In the genomic region with DNA sequence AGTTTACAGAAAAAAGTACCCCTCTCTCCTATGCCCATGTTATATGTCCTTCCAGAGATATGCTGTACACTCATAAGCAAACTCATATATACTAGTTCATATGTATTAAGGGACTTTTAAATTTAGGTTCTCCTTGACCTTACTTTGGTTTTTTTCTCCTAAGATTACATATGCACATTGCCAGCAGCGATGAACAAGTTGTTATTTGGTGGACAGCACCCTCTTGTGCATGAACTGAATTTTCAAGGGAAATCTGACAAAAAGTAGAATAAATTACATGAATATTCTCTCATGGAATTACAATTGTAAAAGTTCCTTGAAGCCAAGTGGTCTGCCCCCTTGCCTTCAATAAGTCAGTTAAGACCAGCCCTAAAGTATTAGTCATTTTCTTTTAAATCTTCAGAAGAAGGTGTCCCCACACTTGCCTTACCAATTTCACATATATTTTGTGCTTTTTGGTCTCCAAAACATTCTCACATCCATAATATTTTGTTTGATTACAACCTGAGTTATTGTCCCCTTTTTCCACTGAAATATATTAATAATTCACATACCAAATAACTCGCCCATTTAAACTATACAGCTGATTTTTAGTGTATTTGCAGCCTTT, we compare ENCODE assay signal across 8 cellular contexts. TPM values are rescaled to one million over a fixed set of nuclear protein-coding genes. Genes with fewer than 3 reads are reported as not detected.
DNase-seq lines count a peak whose midpoint lies in the region; ATAC-seq and TF ChIP-seq lines count a peak whose summit lies in the region.

No MANE protein-coding gene starts in this region.

- H3K9me2 ChIP-seq in GM23338 (ENCODE audit: insufficient read depth): no peaks in the 10 kb centered on the region

- H2AFZ ChIP-seq in GM23338: no peak overlapping the region

- no peak overlapping the region for H3K27ac ChIP-seq in GM23338 (ENCODE audit: low read depth)
- H3K27ac ChIP-seq in transverse colon: no peak overlapping the region

- TF ChIP-seq POLR2A in transverse colon (IDR thresholded peaks at IDR 0.05): no peak

- H3K4me3 Mint-ChIP-seq in GM23338: no peak overlapping the region

- H4K20me1 ChIP-seq in GM23338 (replicated peaks; ENCODE audit: insufficient read depth): no peaks in the 10 kb centered on the region

- H3K36me3 ChIP-seq in GM23338 (ENCODE audit: insufficient read depth) (no peaks in the 10 kb centered on the region), transverse colon (no peaks in the 10 kb centered on the region)

- no peaks in the 10 kb centered on the region for H3K36me3 Mint-ChIP-seq in GM23338 (ENCODE audit: low read depth)

- H3K9me3 Mint-ChIP-seq in GM23338: no peaks in the 10 kb centered on the region

- peak; percentile 57 for DNase-seq in EH (ENCODE audit: low read depth)
- peak; percentile 48 for DNase-seq in GM23338 (ENCODE audit: low spot score)
- peak; percentile 16 for DNase-seq in NCI-H1092 treated with DMSO at 0.1 percent for 48 hours (lab: John Stamatoyannopoulos, UW)
- DNase-seq in T47D (ENCODE audit: low read depth in 1 of 2, low spot score in 1 of 2): peak; percentile 1 to 53
- peak; percentile 5 for DNase-seq in kidney glomerular epithelial cell (lab: John Stamatoyannopoulos, UW)
- no peak for DNase-seq in transverse colon
- no peak for DNase-seq in NK-92 (lab: John Stamatoyannopoulos, UW; ENCODE audit: unreplicated experiment)
- no peak for DNase-seq in stimulated activated CD4-positive, alpha-beta T cell treated with anti-CD3 and anti-CD28 coated beads, Interleukin-4, amount 100 ng/mL, for 1 hour

- no peak for ATAC-seq in GM23338

- H3K4me1 Mint-ChIP-seq in GM23338: no peaks in the 10 kb centered on the region

- intact Hi-C loops in transverse colon (cut with DNase I; ENCODE audit: low total_unique reads): loop anchor here (5.0 kb wide), 1 partner anchor 281 kb away; no protein-coding TSS in a partner anchor

- no peak for TF ChIP-seq EP300 in transverse colon (IDR thresholded peaks at IDR 0.05; ENCODE audit: low read depth)

- 6 to 11% methylated on average over 2 of the region's 2 CpGs for WGBS in transverse colon (ENCODE audit: low coverage in 1 of 2), 2 donors

- H3K9me3 ChIP-seq in transverse colon: no peaks in the 10 kb centered on the region

- no peak overlapping the region for H3K27ac Mint-ChIP-seq in GM23338

- no peak overlapping the region for H3K4me2 ChIP-seq in GM23338

- in situ Hi-C loops in T47D (cut with HindIII; ENCODE audit: low pct_unique_long_range_greater_than_20kb, low sequenced_read_pairs) (no loop called here), transverse colon (cut with MboI; ENCODE audit: low pct_ligation_motif_present in 1 of 4, low pct_unique_long_range_greater_than_20kb in 1 of 4, low sequenced_read_pairs in 3 of 4) (loop anchor here in 3 of 4 donors (10.0 to 25.0 kb wide), 3 partner anchors 158 to 278 kb away; no protein-coding TSS in a partner anchor)

- no peaks in the 10 kb centered on the region for H3K4me1 ChIP-seq in GM23338 (ENCODE audit: insufficient read depth)
- no peaks in the 10 kb centered on the region for H3K4me1 ChIP-seq in transverse colon

- H3K79me2 ChIP-seq in GM23338 (replicated peaks; ENCODE audit: insufficient read depth): no peaks in the 10 kb centered on the region

- TF ChIP-seq CTCF in GM23338 (conservative IDR thresholded peaks at IDR 0.05; ENCODE audit: low read depth in 2 of 2): peak; percentile 59 to 72
- TF ChIP-seq CTCF in transverse colon (IDR thresholded peaks at IDR 0.05): peak; percentile 49 to 58 (median 52)

- H3K4me3 ChIP-seq in GM23338: no peak overlapping the region
- H3K4me3 ChIP-seq in transverse colon: no peak overlapping the region

- H3K27me3 ChIP-seq in GM23338 (ENCODE audit: insufficient read depth) (no peaks in the 10 kb centered on the region), transverse colon (no peaks in the 10 kb centered on the region)

- H3F3A ChIP-seq in GM23338 (replicated peaks; ENCODE audit: low read depth): no peaks in the 10 kb centered on the region

- no peaks in the 10 kb centered on the region for H3K27me3 Mint-ChIP-seq in GM23338 (ENCODE audit: insufficient read depth, low read depth, poor library complexity)

TF ChIP-seq in GM23338, 12 proteins besides CTCF, POLR2A, EP300 and RAD21 (continues in another document):
- TF ChIP-seq ZNF331 (CRISPR knock-in tag; IDR thresholded peaks at IDR 0.05; ENCODE audit: low read depth) (no peak), ZNF114 (CRISPR knock-in tag; IDR thresholded peaks at IDR 0.05) (no peak), JUNB (IDR thresholded peaks at IDR 0.05; ENCODE audit: unreplicated experiment) (no peak), POLR2AphosphoS5 (IDR thresholded peaks at IDR 0.05; ENCODE audit: low read depth) (no peak)
- TF ChIP-seq, protein P1, sequence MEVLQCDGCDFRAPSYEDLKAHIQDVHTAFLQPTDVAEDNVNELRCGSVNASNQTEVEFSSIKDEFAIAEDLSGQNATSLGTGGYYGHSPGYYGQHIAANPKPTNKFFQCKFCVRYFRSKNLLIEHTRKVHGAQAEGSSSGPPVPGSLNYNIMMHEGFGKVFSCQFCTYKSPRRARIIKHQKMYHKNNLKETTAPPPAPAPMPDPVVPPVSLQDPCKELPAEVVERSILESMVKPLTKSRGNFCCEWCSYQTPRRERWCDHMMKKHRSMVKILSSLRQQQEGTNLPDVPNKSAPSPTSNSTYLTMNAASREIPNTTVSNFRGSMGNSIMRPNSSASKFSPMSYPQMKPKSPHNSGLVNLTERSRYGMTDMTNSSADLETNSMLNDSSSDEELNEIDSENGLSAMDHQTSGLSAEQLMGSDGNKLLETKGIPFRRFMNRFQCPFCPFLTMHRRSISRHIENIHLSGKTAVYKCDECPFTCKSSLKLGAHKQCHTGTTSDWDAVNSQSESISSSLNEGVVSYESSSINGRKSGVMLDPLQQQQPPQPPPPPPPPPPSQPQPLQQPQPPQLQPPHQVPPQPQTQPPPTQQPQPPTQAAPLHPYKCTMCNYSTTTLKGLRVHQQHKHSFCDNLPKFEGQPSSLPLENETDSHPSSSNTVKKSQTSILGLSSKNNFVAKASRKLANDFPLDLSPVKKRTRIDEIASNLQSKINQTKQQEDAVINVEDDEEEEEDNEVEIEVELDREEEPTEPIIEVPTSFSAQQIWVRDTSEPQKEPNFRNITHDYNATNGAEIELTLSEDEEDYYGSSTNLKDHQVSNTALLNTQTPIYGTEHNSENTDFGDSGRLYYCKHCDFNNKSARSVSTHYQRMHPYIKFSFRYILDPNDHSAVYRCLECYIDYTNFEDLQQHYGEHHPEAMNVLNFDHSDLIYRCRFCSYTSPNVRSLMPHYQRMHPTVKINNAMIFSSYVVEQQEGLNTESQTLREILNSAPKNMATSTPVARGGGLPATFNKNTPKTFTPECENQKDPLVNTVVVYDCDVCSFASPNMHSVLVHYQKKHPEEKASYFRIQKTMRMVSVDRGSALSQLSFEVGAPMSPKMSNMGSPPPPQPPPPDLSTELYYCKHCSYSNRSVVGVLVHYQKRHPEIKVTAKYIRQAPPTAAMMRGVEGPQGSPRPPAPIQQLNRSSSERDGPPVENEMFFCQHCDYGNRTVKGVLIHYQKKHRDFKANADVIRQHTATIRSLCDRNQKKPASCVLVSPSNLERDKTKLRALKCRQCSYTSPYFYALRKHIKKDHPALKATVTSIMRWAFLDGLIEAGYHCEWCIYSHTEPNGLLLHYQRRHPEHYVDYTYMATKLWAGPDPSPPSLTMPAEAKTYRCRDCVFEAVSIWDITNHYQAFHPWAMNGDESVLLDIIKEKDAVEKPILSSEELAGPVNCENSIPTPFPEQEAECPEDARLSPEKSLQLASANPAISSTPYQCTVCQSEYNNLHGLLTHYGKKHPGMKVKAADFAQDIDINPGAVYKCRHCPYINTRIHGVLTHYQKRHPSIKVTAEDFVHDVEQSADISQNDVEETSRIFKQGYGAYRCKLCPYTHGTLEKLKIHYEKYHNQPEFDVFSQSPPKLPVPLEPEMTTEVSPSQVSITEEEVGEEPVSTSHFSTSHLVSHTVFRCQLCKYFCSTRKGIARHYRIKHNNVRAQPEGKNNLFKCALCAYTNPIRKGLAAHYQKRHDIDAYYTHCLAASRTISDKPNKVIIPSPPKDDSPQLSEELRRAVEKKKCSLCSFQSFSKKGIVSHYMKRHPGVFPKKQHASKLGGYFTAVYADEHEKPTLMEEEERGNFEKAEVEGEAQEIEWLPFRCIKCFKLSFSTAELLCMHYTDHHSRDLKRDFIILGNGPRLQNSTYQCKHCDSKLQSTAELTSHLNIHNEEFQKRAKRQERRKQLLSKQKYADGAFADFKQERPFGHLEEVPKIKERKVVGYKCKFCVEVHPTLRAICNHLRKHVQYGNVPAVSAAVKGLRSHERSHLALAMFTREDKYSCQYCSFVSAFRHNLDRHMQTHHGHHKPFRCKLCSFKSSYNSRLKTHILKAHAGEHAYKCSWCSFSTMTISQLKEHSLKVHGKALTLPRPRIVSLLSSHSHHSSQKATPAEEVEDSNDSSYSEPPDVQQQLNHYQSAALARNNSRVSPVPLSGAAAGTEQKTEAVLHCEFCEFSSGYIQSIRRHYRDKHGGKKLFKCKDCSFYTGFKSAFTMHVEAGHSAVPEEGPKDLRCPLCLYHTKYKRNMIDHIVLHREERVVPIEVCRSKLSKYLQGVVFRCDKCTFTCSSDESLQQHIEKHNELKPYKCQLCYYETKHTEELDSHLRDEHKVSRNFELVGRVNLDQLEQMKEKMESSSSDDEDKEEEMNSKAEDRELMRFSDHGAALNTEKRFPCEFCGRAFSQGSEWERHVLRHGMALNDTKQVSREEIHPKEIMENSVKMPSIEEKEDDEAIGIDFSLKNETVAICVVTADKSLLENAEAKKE (CRISPR knock-in tag; IDR thresholded peaks at IDR 0.05): no peak

RNA-seq across cellular contexts. Expression of a gene that starts 30.6 kb away (rescaled TPM):
- 102 and 103 TPM in 2 replicates for total RNA-seq in GM23338 (2014; rRNA removed; shearing (Covaris generic))
- polyA plus RNA-seq in GM23338 (2016; fragmentation: Nextera tagmentation; extraction: Ambion mirVana): 79.9 and 101 TPM in 2 replicates
- 10 to 100 TPM; 12.3 to 44.1 (median 29.8) TPM for total RNA-seq in transverse colon

Comparison
In these comparisons a context has a peak if more than half of its experiments do, and no peak if none do; other contexts are left out.
1. DNase-seq: peak in EH (single experiment), GM23338 (single experiment), NCI-H1092 treated with DMSO at 0.1 percent for 48 hours (single experiment), T47D (2 of 2) and kidney glomerular epithelial cell (single experiment); none in transverse colon (single experiment), NK-92 (single experiment) and stimulated activated CD4-positive, alpha-beta T cell treated with anti-CD3 and anti-CD28 coated beads, Interleukin-4, amount 100 ng/mL, for 1 hour (single experiment).